33 cellular contexts compared by ENCODE assay signal in the genomic region with DNA sequence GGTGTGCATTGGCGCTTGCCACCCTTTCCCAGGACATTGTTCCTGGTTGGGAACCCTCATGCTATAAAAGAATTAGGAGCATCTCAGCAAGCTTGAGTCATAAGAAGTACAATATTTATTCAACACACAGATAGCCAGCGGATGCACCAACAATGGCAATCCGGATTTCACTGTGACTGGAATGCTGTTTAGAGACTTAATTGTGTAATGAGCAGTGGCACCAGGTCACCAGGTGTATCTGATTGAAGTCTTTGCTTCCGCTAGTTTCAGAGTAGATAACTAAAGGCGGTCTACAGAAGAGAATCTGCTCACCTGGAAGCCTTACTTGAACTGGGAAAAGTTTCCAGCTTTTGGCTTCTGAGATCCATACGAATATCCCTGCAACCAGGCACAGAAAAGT.
"Had no signal": no experiment of that assay in that cellular context is flagged by ENCODE, and none has a peak within 500 bp of the region (broad histone marks: within the 10 kb centered on the region; RNA-seq: fewer than 3 reads in every experiment).

No MANE protein-coding gene starts in this region.

- H3K27ac Mint-ChIP-seq: activated CD4-positive, alpha-beta memory T cell treated with anti-CD3 and anti-CD28 coated beads for 36 hours; activated CD4-positive, alpha-beta T cell treated with anti-CD3 and anti-CD28 coated beads for 36 hours; activated CD4-positive, alpha-beta T cell treated with anti-CD3 and anti-CD28 coated beads, Interleukin-2, amount 10 ng/mL, durations not matched to agents 24 days and 14 days; activated CD8-positive, alpha-beta memory T cell treated with anti-CD3 and anti-CD28 coated beads, Interleukin-2, amount 10 ng/mL, durations not matched to agents 7 days and 5 days; activated CD8-positive, alpha-beta T cell treated with anti-CD3 and anti-CD28 coated beads, Interleukin-2, amount 10 ng/mL, durations not matched to agents 7 days and 5 days; activated naive CD4-positive, alpha-beta T cell treated with anti-CD3 and anti-CD28 coated beads for 36 hours; activated naive CD4-positive, alpha-beta T cell treated with anti-CD3 and anti-CD28 coated beads, Interleukin-2, amount 50 U/mL, for 24 hours; activated naive CD8-positive, alpha-beta T cell treated with anti-CD3 and anti-CD28 coated beads for 36 hours; activated T-helper 1 cell treated with anti-CD3 and anti-CD28 coated beads, Interleukin-12 subunit alpha, Interleukin-12 subunit beta, Interleukin-2, Interleukin-4 antibody, amounts not matched to agents 30 ng/mL and 10 ng/mL and 1 ng/mL, durations not matched to agents 14 hours and 24 hours and 36 hours; activated T-helper 2 cell treated with anti-CD3 and anti-CD28 coated beads, Interferon-gamma antibody, Interleukin-2, Interleukin-4, amounts not matched to agents 10 μg/mL and 5 μg/mL and 100 μg/mL, durations not matched to agents 14 hours and 24 hours and 36 hours; brain; T-helper 17 cell; T-helper 2 cell treated with Interferon-gamma antibody and Interleukin-4, amounts not matched to agents 5 μg/mL and 100 μg/mL, for 36 hours had no signal

- DNase-seq: activated CD4-positive, alpha-beta memory T cell treated with anti-CD3 and anti-CD28 coated beads for 36 hours; activated CD4-positive, alpha-beta T cell treated with anti-CD3 and anti-CD28 coated beads for 36 hours; activated CD4-positive, alpha-beta T cell treated with anti-CD3 and anti-CD28 coated beads, Interleukin-2, amount 10 ng/mL, durations not matched to agents 24 days and 14 days; activated CD4-positive, CD25-positive, alpha-beta regulatory T cell; activated CD4-positive, CD25-positive, alpha-beta regulatory T cell treated with anti-CD3 and anti-CD28 coated beads, Interleukin-2, amount 50 U/mL, for 72 hours; activated CD8-positive, alpha-beta memory T cell treated with anti-CD3 and anti-CD28 coated beads, Interleukin-2, amount 10 ng/mL, durations not matched to agents 7 days and 5 days; activated CD8-positive, alpha-beta memory T cell treated with anti-CD3 and anti-CD28 coated beads, Interleukin-2, amount 50 U/mL, for 4 hours; activated CD8-positive, alpha-beta T cell treated with anti-CD3 and anti-CD28 coated beads, Interleukin-2, amount 10 ng/mL, durations not matched to agents 7 days and 5 days; activated effector memory CD4-positive, alpha-beta T cell treated with anti-CD3 and anti-CD28 coated beads, Interleukin-2, amount 50 U/mL, for 16 hours; activated naive CD4-positive, alpha-beta T cell treated with anti-CD3 and anti-CD28 coated beads for 36 hours; activated naive CD8-positive, alpha-beta T cell treated with anti-CD3 and anti-CD28 coated beads for 36 hours; activated T-cell treated with anti-CD3 and anti-CD28 coated beads, Interleukin-2, amount 50 U/mL, for 1 hour; activated T-cell treated with anti-CD3 and anti-CD28 coated beads, Interleukin-2, amount 50 U/mL, for 48 hours; central memory CD4-positive, alpha-beta T cell; cerebellar nuclear complex; colonic mucosa; effector CD8-positive, alpha-beta T cell; foreskin fibroblast; glutamatergic neuron; heart left ventricle; T-helper 1 cell; T-helper 17 cell; T1000; WERI-Rb-1 had no signal

- H3K4me3 Mint-ChIP-seq: activated CD4-positive, alpha-beta memory T cell treated with anti-CD3 and anti-CD28 coated beads for 36 hours; activated CD4-positive, alpha-beta T cell treated with anti-CD3 and anti-CD28 coated beads for 36 hours; activated CD4-positive, alpha-beta T cell treated with anti-CD3 and anti-CD28 coated beads, Interleukin-2, amount 10 ng/mL, durations not matched to agents 24 days and 14 days; activated CD8-positive, alpha-beta memory T cell treated with anti-CD3 and anti-CD28 coated beads, Interleukin-2, amount 10 ng/mL, durations not matched to agents 7 days and 5 days; activated CD8-positive, alpha-beta T cell treated with anti-CD3 and anti-CD28 coated beads, Interleukin-2, amount 10 ng/mL, durations not matched to agents 7 days and 5 days; activated naive CD4-positive, alpha-beta T cell treated with anti-CD3 and anti-CD28 coated beads for 36 hours; activated naive CD4-positive, alpha-beta T cell treated with anti-CD3 and anti-CD28 coated beads, Interleukin-2, amount 50 U/mL, for 24 hours; activated naive CD8-positive, alpha-beta T cell treated with anti-CD3 and anti-CD28 coated beads for 36 hours; activated T-helper 1 cell treated with anti-CD3 and anti-CD28 coated beads, Interleukin-12 subunit alpha, Interleukin-12 subunit beta, Interleukin-2, Interleukin-4 antibody, amounts not matched to agents 30 ng/mL and 10 ng/mL and 1 ng/mL, durations not matched to agents 14 hours and 24 hours and 36 hours; brain; T-helper 17 cell; T-helper 2 cell treated with Interferon-gamma antibody and Interleukin-4, amounts not matched to agents 5 μg/mL and 100 μg/mL, for 36 hours had no signal

- H3K4me1 ChIP-seq: ascending aorta, breast epithelium, colonic mucosa, heart left ventricle had no signal

- H3K4me1 Mint-ChIP-seq: activated CD4-positive, alpha-beta T cell treated with anti-CD3 and anti-CD28 coated beads for 36 hours; activated CD4-positive, alpha-beta T cell treated with anti-CD3 and anti-CD28 coated beads, Interleukin-2, amount 10 ng/mL, durations not matched to agents 24 days and 14 days; activated CD8-positive, alpha-beta memory T cell treated with anti-CD3 and anti-CD28 coated beads, Interleukin-2, amount 10 ng/mL, durations not matched to agents 7 days and 5 days; activated naive CD4-positive, alpha-beta T cell treated with anti-CD3 and anti-CD28 coated beads, Interleukin-2, amount 50 U/mL, for 24 hours; activated naive CD8-positive, alpha-beta T cell treated with anti-CD3 and anti-CD28 coated beads for 36 hours; brain; T-helper 17 cell had no signal

- H3K27ac ChIP-seq: ascending aorta, breast epithelium, cardiac muscle cell, colonic mucosa, heart left ventricle, WERI-Rb-1 had no signal

- H3K36me3 Mint-ChIP-seq: activated CD4-positive, alpha-beta memory T cell treated with anti-CD3 and anti-CD28 coated beads for 36 hours; activated CD8-positive, alpha-beta memory T cell treated with anti-CD3 and anti-CD28 coated beads, Interleukin-2, amount 10 ng/mL, durations not matched to agents 7 days and 5 days; activated naive CD4-positive, alpha-beta T cell treated with anti-CD3 and anti-CD28 coated beads, Interleukin-2, amount 50 U/mL, for 24 hours; activated naive CD8-positive, alpha-beta T cell treated with anti-CD3 and anti-CD28 coated beads for 36 hours; brain had no signal

- H3K4me3 ChIP-seq: ascending aorta, breast epithelium, cardiac muscle cell, colonic mucosa, heart left ventricle had no signal

- H3K27me3 ChIP-seq: ascending aorta, breast epithelium, cardiac muscle cell, colonic mucosa, heart left ventricle had no signal

- ATAC-seq: activated CD4-positive, alpha-beta T cell treated with anti-CD3 and anti-CD28 coated beads for 36 hours; activated CD8-positive, alpha-beta memory T cell treated with anti-CD3 and anti-CD28 coated beads, Interleukin-2, amount 10 ng/mL, durations not matched to agents 7 days and 5 days; activated CD8-positive, alpha-beta T cell treated with anti-CD3 and anti-CD28 coated beads, Interleukin-2, amount 10 ng/mL, durations not matched to agents 7 days and 5 days; esophagus mucosa; heart left ventricle; T-helper 17 cell had no signal

- H3K36me3 ChIP-seq: ascending aorta, breast epithelium, cardiac muscle cell, colonic mucosa, heart left ventricle, WERI-Rb-1 had no signal

- H3K27me3 Mint-ChIP-seq: activated CD4-positive, alpha-beta memory T cell treated with anti-CD3 and anti-CD28 coated beads for 36 hours; activated CD4-positive, alpha-beta T cell treated with anti-CD3 and anti-CD28 coated beads for 36 hours; activated CD4-positive, alpha-beta T cell treated with anti-CD3 and anti-CD28 coated beads, Interleukin-2, amount 10 ng/mL, durations not matched to agents 24 days and 14 days; activated CD8-positive, alpha-beta memory T cell treated with anti-CD3 and anti-CD28 coated beads, Interleukin-2, amount 10 ng/mL, durations not matched to agents 7 days and 5 days; activated naive CD4-positive, alpha-beta T cell treated with anti-CD3 and anti-CD28 coated beads, Interleukin-2, amount 50 U/mL, for 24 hours; activated naive CD8-positive, alpha-beta T cell treated with anti-CD3 and anti-CD28 coated beads for 36 hours; T-helper 17 cell had no signal
